ENCODE assay signal across 1 cellular context in genomic region chr21:43329361-43330269, GRCh38.
TF ChIP-seq lines count a peak whose summit lies in the region.

No MANE protein-coding gene starts in this region.

TF ChIP-seq in IMR-90, 13 proteins besides CTCF, POLR2A, EP300 and RAD21:
- TF ChIP-seq MAFK (IDR thresholded peaks at IDR 0.05; ENCODE audit: low read depth, low read length): no peak
- TF ChIP-seq, protein P1, sequence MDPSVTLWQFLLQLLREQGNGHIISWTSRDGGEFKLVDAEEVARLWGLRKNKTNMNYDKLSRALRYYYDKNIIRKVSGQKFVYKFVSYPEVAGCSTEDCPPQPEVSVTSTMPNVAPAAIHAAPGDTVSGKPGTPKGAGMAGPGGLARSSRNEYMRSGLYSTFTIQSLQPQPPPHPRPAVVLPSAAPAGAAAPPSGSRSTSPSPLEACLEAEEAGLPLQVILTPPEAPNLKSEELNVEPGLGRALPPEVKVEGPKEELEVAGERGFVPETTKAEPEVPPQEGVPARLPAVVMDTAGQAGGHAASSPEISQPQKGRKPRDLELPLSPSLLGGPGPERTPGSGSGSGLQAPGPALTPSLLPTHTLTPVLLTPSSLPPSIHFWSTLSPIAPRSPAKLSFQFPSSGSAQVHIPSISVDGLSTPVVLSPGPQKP (IDR thresholded peaks at IDR 0.05; ENCODE audit: borderline replicate concordance, low read depth, low read length): no peak
- TF ChIP-seq MXI1 (IDR thresholded peaks at IDR 0.05; ENCODE audit: borderline replicate concordance, low read depth, low read length): no peak
